In the genomic region with DNA sequence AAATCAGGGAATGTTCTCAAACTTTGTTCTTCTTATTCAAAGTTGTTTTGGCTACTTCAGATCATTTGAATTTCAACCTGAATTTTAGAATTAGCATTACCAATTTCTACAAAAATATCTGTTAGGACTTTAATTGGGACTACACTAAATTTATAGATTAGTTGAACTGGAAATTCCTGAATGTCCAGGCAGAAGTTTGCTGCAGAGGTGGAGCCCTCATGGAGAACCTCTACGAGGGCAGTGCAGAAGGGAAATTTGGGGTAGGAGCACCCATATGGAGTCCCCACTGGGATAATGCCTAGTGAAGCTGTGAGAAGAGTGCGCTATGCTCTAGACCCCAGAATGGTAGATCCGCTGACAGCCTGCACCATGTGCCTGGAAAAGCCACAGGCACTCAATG, we compare ENCODE assay signal across 19 cellular contexts. TPM values are rescaled to one million over a fixed set of nuclear protein-coding genes. Genes with fewer than 3 reads are reported as not detected.
A peak's percentile ranks its signal among the peaks of the same experiment; 100 is the strongest.
DNase-seq lines count a peak whose midpoint lies in the region; TF ChIP-seq lines count a peak whose summit lies in the region.
"Had no signal": no experiment of that assay in that cellular context is flagged by ENCODE, and none has a peak within 500 bp of the region (broad histone marks: within the 10 kb centered on the region; RNA-seq: fewer than 3 reads in every experiment).

No MANE protein-coding gene starts in this region.

- no peaks in the 10 kb centered on the region for H3K27me3 ChIP-seq in Karpas-422 (ENCODE audit: low read length)

- no peak overlapping the region for H3K4me2 ChIP-seq in Karpas-422 (ENCODE audit: low read depth, low read length, poor library complexity, severe bottlenecking)
- H3K4me2 ChIP-seq: A549, GM23338 had no signal

- no peaks in the 10 kb centered on the region for H3K36me3 ChIP-seq in HEK293 (ENCODE audit: control insufficient read depth in 2 of 2, insufficient read depth in 1 of 2, low read length in 2 of 2)
- no peaks in the 10 kb centered on the region for H3K36me3 ChIP-seq in Karpas-422 (ENCODE audit: insufficient read depth, low read length)

- no peaks in the 10 kb centered on the region for H3K9me3 ChIP-seq in HEK293 (ENCODE audit: control insufficient read depth, insufficient read depth, low read depth, low read length)
- peaks cover 27% of the 10 kb centered on the region for H3K9me3 ChIP-seq in Karpas-422 (ENCODE audit: low read length)

- no peaks in the 10 kb centered on the region for H4K20me1 ChIP-seq in Karpas-422 (ENCODE audit: insufficient read depth, low read depth, low read length)

- TF ChIP-seq CTCF in HEK293 (tag by site-specific recombination; IDR thresholded peaks at IDR 0.05) (no peak), RWPE1 (conservative IDR thresholded peaks at IDR 0.05; ENCODE audit: low read depth) (no peak)

- H3K4me3 ChIP-seq in HEK293 (ENCODE audit: low read depth, low read length) (no peak overlapping the region), Karpas-422 (ENCODE audit: low read length) (no peak overlapping the region)
- H3K4me3 ChIP-seq: A549, GM12878, GM23338 had no signal

- H2AFZ ChIP-seq in Karpas-422 (ENCODE audit: low read length), result no peak overlapping the region
- H2AFZ ChIP-seq: GM23338 had no signal

- POLR2A ChIA-PET in HEK293 (lab: Yijun Ruan, JAX) (interaction anchor here (0.6 kb wide), 1 partner anchor 885 kb away, joined by 8 read pairs; no protein-coding TSS in a partner anchor), RWPE1 (lab: Yijun Ruan, JAX; ENCODE audit: low non-redundant PET) (no interaction called here)

- no peak overlapping the region for H3K9ac ChIP-seq in Karpas-422 (ENCODE audit: low read length)

- H3K27ac ChIP-seq in HEK293 (ENCODE audit: extremely low read depth, low read depth, low read length) (no peak overlapping the region), Karpas-422 (ENCODE audit: low read length) (no peak overlapping the region), RWPE1 (no peak overlapping the region)
- H3K27ac ChIP-seq: A549 had no signal

- in situ Hi-C loops in ACHN (cut with HindIII; ENCODE audit: low pct_ligation_motif_present, low pct_unique_long_range_greater_than_20kb, low sequenced_read_pairs), result no loop called here

- CTCF ChIA-PET in HEK293 (lab: Yijun Ruan, JAX), result no interaction called here
- CTCF ChIA-PET in RWPE1 (lab: Yijun Ruan, JAX), result no interaction called here

- peak; percentile 43 for DNase-seq in DMS53 (lab: John Stamatoyannopoulos, UW)
- no peak for DNase-seq in DMS53 treated with DMSO at 0.1 percent for 48 hours (lab: John Stamatoyannopoulos, UW; ENCODE audit: unreplicated experiment)
- DNase-seq in ACHN, result peak; percentile 11
- DNase-seq in OCI-M1 (lab: John Stamatoyannopoulos, UW), result peak; percentile 0
- no peak for DNase-seq in Karpas-422
- no peak for DNase-seq in RWPE1 (ENCODE audit: low spot score)
- DNase-seq: 8988T; C1 segment of cervical spinal cord; Caco-2; CD4-positive, alpha-beta memory T cell; DMS79; EL; GDM1; H9; HFFc6 had no signal

- H3K79me2 ChIP-seq in Karpas-422 (ENCODE audit: low read length), result no peaks in the 10 kb centered on the region

- no peaks in the 10 kb centered on the region for H3K4me1 ChIP-seq in HEK293 (ENCODE audit: control insufficient read depth, insufficient read depth, low read length)
- H3K4me1 ChIP-seq in Karpas-422 (ENCODE audit: low read length), result no peaks in the 10 kb centered on the region
- H3K4me1 ChIP-seq: A549, Caco-2 had no signal

- no peaks in the 10 kb centered on the region for H3K9me2 ChIP-seq in Karpas-422 (replicated peaks; ENCODE audit: insufficient read depth, low read length)

TF ChIP-seq in HEK293, 187 proteins besides CTCF, POLR2A, EP300 and RAD21:
- peak; percentile 86 for TF ChIP-seq SETDB1 (IDR thresholded peaks at IDR 0.05; ENCODE audit: insufficient read length, low read length)
- peak; percentile 94; the same call in 1 of the 2 replicates for TF ChIP-seq TRIM28 (IDR thresholded peaks at IDR 0.05; ENCODE audit: borderline replicate concordance, low read length)
- TF ChIP-seq ZNF558 (tag by site-specific recombination; IDR thresholded peaks at IDR 0.05), result no peak
TF ChIP-seq in HEK293: peak in this region for 2.

RNA-seq across cellular contexts. Expression of a gene that starts 22.8 kb away (rescaled TPM):
- not detected in 2 replicates for total RNA-seq in Karpas-422 (2014; rRNA removed; shearing (Covaris generic); ENCODE audit: low replicate concordance)
- total RNA-seq: CD4-positive, alpha-beta memory T cell; GM12878 had no signal

Comparison
In these comparisons a context has a peak if more than half of its experiments do, and no peak if none do; other contexts are left out.
1. DNase-seq: peak in DMS53 (single experiment), ACHN (single experiment) and OCI-M1 (single experiment); none in DMS53 treated with DMSO at 0.1 percent for 48 hours (single experiment), Karpas-422 (single experiment) and RWPE1 (single experiment).